8 cellular contexts compared by ENCODE assay signal in genomic region chr1:206506803-206507394, GRCh38. TPM values are rescaled to one million over a fixed set of nuclear protein-coding genes. Genes with fewer than 3 reads are reported as not detected.
DNase-seq lines count a peak whose midpoint lies in the region; ATAC-seq and TF ChIP-seq lines count a peak whose summit lies in the region.

No MANE protein-coding gene starts in this region.

- H3K27ac Mint-ChIP-seq in T-helper 1 cell treated with Interleukin-12 subunit alpha and Interleukin-12 subunit beta and Interleukin-4 antibody, amounts not matched to agents 30 μg/mL and 1 μg/mL, for 36 hours: peak overlapping the region; percentile 71

- ATAC-seq in esophagus mucosa: peak; percentile 2
- ATAC-seq in GM19455 (IDR thresholded peaks at IDR 0.05; ENCODE audit: unreplicated experiment): no peak

- peak overlapping the region; percentile 79 for H3K4me3 Mint-ChIP-seq in T-helper 1 cell treated with Interleukin-12 subunit alpha and Interleukin-12 subunit beta and Interleukin-4 antibody, amounts not matched to agents 30 μg/mL and 1 μg/mL, for 36 hours

- peaks cover 9% of the 10 kb centered on the region for H3K36me3 Mint-ChIP-seq in T-helper 1 cell treated with Interleukin-12 subunit alpha and Interleukin-12 subunit beta and Interleukin-4 antibody, amounts not matched to agents 30 μg/mL and 1 μg/mL, for 36 hours (ENCODE audit: low read depth)

- DNase-seq in GM10266 (ENCODE audit: extremely low spot score) (peak; percentile 53), HAP-1 (ENCODE audit: low spot score in 2 of 2) (no peak), midbrain (lab: John Stamatoyannopoulos, UW) (no peak), NCI-H510A (lab: John Stamatoyannopoulos, UW) (no peak)

- H3K27me3 ChIP-seq in HAP-1 (ENCODE audit: low read depth) (peaks cover 70% of the 10 kb centered on the region), neutrophil (peaks cover 96% of the 10 kb centered on the region)

- H3K36me3 ChIP-seq in HAP-1 (replicated peaks): no peaks in the 10 kb centered on the region
- no peaks in the 10 kb centered on the region for H3K36me3 ChIP-seq in neutrophil

- peaks cover 44% of the 10 kb centered on the region for H3K4me1 Mint-ChIP-seq in T-helper 1 cell treated with Interleukin-12 subunit alpha and Interleukin-12 subunit beta and Interleukin-4 antibody, amounts not matched to agents 30 μg/mL and 1 μg/mL, for 36 hours (ENCODE audit: low read depth)

- H3K27ac ChIP-seq in neutrophil: no peak overlapping the region

- peaks cover 22% of the 10 kb centered on the region for H3K27me3 Mint-ChIP-seq in T-helper 1 cell treated with Interleukin-12 subunit alpha and Interleukin-12 subunit beta and Interleukin-4 antibody, amounts not matched to agents 30 μg/mL and 1 μg/mL, for 36 hours (ENCODE audit: low read depth)

- no peaks in the 10 kb centered on the region for H3K9me3 ChIP-seq in HAP-1
- H3K9me3 ChIP-seq in neutrophil: no peaks in the 10 kb centered on the region

- H3K9me3 Mint-ChIP-seq in T-helper 1 cell treated with Interleukin-12 subunit alpha and Interleukin-12 subunit beta and Interleukin-4 antibody, amounts not matched to agents 30 μg/mL and 1 μg/mL, for 36 hours: no peaks in the 10 kb centered on the region

- H3K4me3 ChIP-seq in HAP-1 (peak overlapping the region; percentile 18; the same call in 1 of the 2 replicates), neutrophil (ENCODE audit: low read depth in 1 of 2, low read length in 1 of 2) (peak overlapping the region; percentile 61 to 64)

- in situ Hi-C loops in HAP-1 (cut with MboI; ENCODE audit: low sequenced_read_pairs): no loop called here

- TF ChIP-seq CTCF in GM10266 (IDR thresholded peaks at IDR 0.05; ENCODE audit: control insufficient read depth, insufficient read depth, low read depth, missing control alignments) (no peak), neutrophil (IDR thresholded peaks at IDR 0.05) (no peak)

- H3K4me1 ChIP-seq in HAP-1 (no peaks in the 10 kb centered on the region), neutrophil (ENCODE audit: control insufficient read depth in 1 of 2, insufficient read depth in 1 of 2, low read depth in 1 of 2, low read length in 1 of 2) (peaks cover 13 to 20% of the 10 kb centered on the region in 2 experiments)

RNA-seq across cellular contexts. Expression of gene RASSF5, which starts 0.4 kb away (rescaled TPM):
- total RNA-seq in esophagus mucosa: 38.7 TPM

RNA-seq across cellular contexts. Expression of gene IKBKE, which starts 36.6 kb away (rescaled TPM):
- 14.2 TPM for total RNA-seq in esophagus mucosa
